8 cellular contexts compared by ENCODE assay signal in genomic region chr17:81869221-81870154, GRCh38. TPM values are rescaled to one million over a fixed set of nuclear protein-coding genes. Genes with fewer than 3 reads are reported as not detected.
A peak's percentile ranks its signal among the peaks of the same experiment; 100 is the strongest.
DNase-seq lines count a peak whose midpoint lies in the region; ATAC-seq and TF ChIP-seq lines count a peak whose summit lies in the region.

No MANE protein-coding gene starts in this region.

- peak overlapping the region; percentile 88 for H3K27ac Mint-ChIP-seq in activated T-helper 2 cell treated with anti-CD3 and anti-CD28 coated beads, Interferon-gamma antibody, Interleukin-2, Interleukin-4, amounts not matched to agents 10 μg/mL and 5 μg/mL and 100 μg/mL, durations not matched to agents 14 hours and 24 hours and 36 hours

- DNase-seq in D341Med (ENCODE audit: low spot score) (peak; percentile 91), KBM-7 (peak; percentile 51), heart left ventricle (peak in 3 of 5 donors; percentile 44 to 78 (median 52)), retina (peak; percentile 83), NCI-H510A (lab: John Stamatoyannopoulos, UW) (no peak), AML-193 (lab: John Stamatoyannopoulos, UW) (no peak)
- peak; percentile 26 for DNase-seq in activated T-helper 2 cell treated with anti-CD3 and anti-CD28 coated beads, Interferon-gamma antibody, Interleukin-2, Interleukin-4, amounts not matched to agents 10 μg/mL and 5 μg/mL and 100 μg/mL, durations not matched to agents 14 hours and 24 hours and 36 hours (ENCODE audit: low spot score)

- TF ChIP-seq POLR2A in heart left ventricle (IDR thresholded peaks at IDR 0.05), result no peak
- TF ChIP-seq POLR2A in GM18505 (IDR thresholded peaks at IDR 0.05; ENCODE audit: borderline replicate concordance, extremely low read depth, insufficient read depth, insufficient read length), result no peak

- WGBS in heart left ventricle, 4 donors, result 36 to 39% (median 38%) methylated on average over 36 to 52 of the region's 52 CpGs

- intact Hi-C loops in activated T-helper 2 cell treated with anti-CD3 and anti-CD28 coated beads, Interferon-gamma antibody, Interleukin-2, Interleukin-4, amounts not matched to agents 10 μg/mL and 5 μg/mL and 100 μg/mL, durations not matched to agents 14 hours and 24 hours and 36 hours (cut with micrococcal nuclease), result loop anchor here (1.0 to 5.0 kb wide), 3 partner anchors 8 to 37 kb away; partner anchors contain the start of genes ALYREF, ANAPC11 and MCRIP1
- intact Hi-C loops in heart left ventricle (cut with DNase I), result loop anchor here in 2 of 10 donors (5.0 to 10.0 kb wide), 3 partner anchors 58 to 355 kb away; partner anchors contain the start of genes ACTG1 (in 1 of the 2), CENPX (in 1 of the 2), LRRC45 (in 1 of the 2) and MAFG (in 1 of the 2)

- H3K36me3 Mint-ChIP-seq in activated T-helper 2 cell treated with anti-CD3 and anti-CD28 coated beads, Interferon-gamma antibody, Interleukin-2, Interleukin-4, amounts not matched to agents 10 μg/mL and 5 μg/mL and 100 μg/mL, durations not matched to agents 14 hours and 24 hours and 36 hours (ENCODE audit: low read depth), result peaks cover 44% of the 10 kb centered on the region

- H3K9me3 ChIP-seq in heart left ventricle, result no peaks in the 10 kb centered on the region

- peaks cover 14% of the 10 kb centered on the region for H3K4me1 Mint-ChIP-seq in activated T-helper 2 cell treated with anti-CD3 and anti-CD28 coated beads, Interferon-gamma antibody, Interleukin-2, Interleukin-4, amounts not matched to agents 10 μg/mL and 5 μg/mL and 100 μg/mL, durations not matched to agents 14 hours and 24 hours and 36 hours (ENCODE audit: low read depth)

- peaks cover 4 to 65% (median 55%) of the 10 kb centered on the region in 12 donors for H3K4me1 ChIP-seq in heart left ventricle

- peak overlapping the region; percentile 92 to 100 (median 98) for H3K27ac ChIP-seq in heart left ventricle

- peak overlapping the region; percentile 89 for H3K4me3 Mint-ChIP-seq in activated T-helper 2 cell treated with anti-CD3 and anti-CD28 coated beads, Interferon-gamma antibody, Interleukin-2, Interleukin-4, amounts not matched to agents 10 μg/mL and 5 μg/mL and 100 μg/mL, durations not matched to agents 14 hours and 24 hours and 36 hours (ENCODE audit: low read depth)

- no peaks in the 10 kb centered on the region for H3K27me3 ChIP-seq in heart left ventricle

- peak overlapping the region in 11 of 12 donors; percentile 69 to 100 (median 97) for H3K4me3 ChIP-seq in heart left ventricle

- H3K36me3 ChIP-seq in heart left ventricle, result peaks cover 0 to 43% (median 21%) of the 10 kb centered on the region in 9 donors

- peak; percentile 71 to 92 (median 86) for TF ChIP-seq CTCF in heart left ventricle (IDR thresholded peaks at IDR 0.05)

- in situ Hi-C loops in KBM-7 (cut with MboI; ENCODE audit: low pct_unique_long_range_greater_than_20kb, low sequenced_read_pairs), result no loop called here

- no peaks in the 10 kb centered on the region for H3K27me3 Mint-ChIP-seq in activated T-helper 2 cell treated with anti-CD3 and anti-CD28 coated beads, Interferon-gamma antibody, Interleukin-2, Interleukin-4, amounts not matched to agents 10 μg/mL and 5 μg/mL and 100 μg/mL, durations not matched to agents 14 hours and 24 hours and 36 hours (ENCODE audit: low read depth)

- H3K9me3 Mint-ChIP-seq in activated T-helper 2 cell treated with anti-CD3 and anti-CD28 coated beads, Interferon-gamma antibody, Interleukin-2, Interleukin-4, amounts not matched to agents 10 μg/mL and 5 μg/mL and 100 μg/mL, durations not matched to agents 14 hours and 24 hours and 36 hours, result no peaks in the 10 kb centered on the region

- ATAC-seq in heart left ventricle (peak in 2 of 4 donors; percentile 5 to 22), GM18505 (IDR thresholded peaks at IDR 0.05; ENCODE audit: unreplicated experiment) (no peak)

RNA-seq across cellular contexts. Expression of gene ARHGDIA, which starts 1.6 kb away (rescaled TPM):
- total RNA-seq in activated T-helper 2 cell treated with anti-CD3 and anti-CD28 coated beads, Interferon-gamma antibody, Interleukin-2, Interleukin-4, amounts not matched to agents 10 μg/mL and 5 μg/mL and 100 μg/mL, durations not matched to agents 14 hours and 24 hours and 36 hours, result 713 and 715 TPM in 2 replicates
- 100 to 1,000 TPM in 6 of 9 donors, 10 to 100 TPM in 3; 81.4 to 268 (median 152) TPM for total RNA-seq in heart left ventricle
- polyA plus RNA-seq in heart left ventricle, result 100 to 1,000 TPM in 1 of 2 donors, 10 to 100 TPM in 1; 81.7 to 296 TPM

RNA-seq across cellular contexts. Expression of gene P4HB, which starts 9.2 kb away (rescaled TPM):
- total RNA-seq in activated T-helper 2 cell treated with anti-CD3 and anti-CD28 coated beads, Interferon-gamma antibody, Interleukin-2, Interleukin-4, amounts not matched to agents 10 μg/mL and 5 μg/mL and 100 μg/mL, durations not matched to agents 14 hours and 24 hours and 36 hours, result 545 and 603 TPM in 2 replicates
- 100 to 1,000 TPM; 280 to 763 (median 374) TPM for total RNA-seq in heart left ventricle
- 100 to 1,000 TPM; 246 to 584 TPM for polyA plus RNA-seq in heart left ventricle

RNA-seq across cellular contexts. Expression of gene ALYREF, which starts 21.9 kb away (rescaled TPM):
- 237 and 240 TPM in 2 replicates for total RNA-seq in activated T-helper 2 cell treated with anti-CD3 and anti-CD28 coated beads, Interferon-gamma antibody, Interleukin-2, Interleukin-4, amounts not matched to agents 10 μg/mL and 5 μg/mL and 100 μg/mL, durations not matched to agents 14 hours and 24 hours and 36 hours
- total RNA-seq in heart left ventricle, result 10 to 100 TPM; 25.1 to 39.9 (median 32.4) TPM
- polyA plus RNA-seq in heart left ventricle, result 10 to 100 TPM in 1 of 2 donors, 1 to 10 TPM in 1; 9.8 to 50.5 TPM

RNA-seq across cellular contexts. Expression of gene ANAPC11, which starts 22.0 kb away (rescaled TPM):
- total RNA-seq in activated T-helper 2 cell treated with anti-CD3 and anti-CD28 coated beads, Interferon-gamma antibody, Interleukin-2, Interleukin-4, amounts not matched to agents 10 μg/mL and 5 μg/mL and 100 μg/mL, durations not matched to agents 14 hours and 24 hours and 36 hours, result 108 and 119 TPM in 2 replicates
- 100 to 1,000 TPM; 118 to 255 (median 143) TPM for total RNA-seq in heart left ventricle
- 100 to 1,000 TPM; 283 to 329 TPM for polyA plus RNA-seq in heart left ventricle

RNA-seq across cellular contexts. Expression of gene NPB, which starts 32.5 kb away (rescaled TPM):
- total RNA-seq in activated T-helper 2 cell treated with anti-CD3 and anti-CD28 coated beads, Interferon-gamma antibody, Interleukin-2, Interleukin-4, amounts not matched to agents 10 μg/mL and 5 μg/mL and 100 μg/mL, durations not matched to agents 14 hours and 24 hours and 36 hours, result 0.28 and 0.39 TPM in 2 replicates
- total RNA-seq in heart left ventricle, result 1 to 10 TPM in 1 of 9 donors, under 1 TPM in 7, not detected in 1; 0.13 to 1.2 (median 0.50) TPM
- polyA plus RNA-seq in heart left ventricle, result under 1 TPM; 0.29 to 0.61 TPM

Comparison
In these comparisons a context has a peak if more than half of its experiments do, and no peak if none do; other contexts are left out.
1. DNase-seq: peak in D341Med (single experiment), KBM-7 (single experiment), activated T-helper 2 cell treated with anti-CD3 and anti-CD28 coated beads, Interferon-gamma antibody, Interleukin-2, Interleukin-4, amounts not matched to agents 10 μg/mL and 5 μg/mL and 100 μg/mL, durations not matched to agents 14 hours and 24 hours and 36 hours (single experiment), heart left ventricle (3 of 5) and retina (single experiment); none in NCI-H510A (single experiment) and AML-193 (0 of 2).